8 cellular contexts compared by ENCODE assay signal in genomic region chr9:112844771-112845542, GRCh38. TPM values are rescaled to one million over a fixed set of nuclear protein-coding genes. Genes with fewer than 3 reads are reported as not detected.
A peak's percentile ranks its signal among the peaks of the same experiment; 100 is the strongest.
DNase-seq lines count a peak whose midpoint lies in the region; ATAC-seq and TF ChIP-seq lines count a peak whose summit lies in the region.

No MANE protein-coding gene starts in this region.

- no peak overlapping the region for H3K4me3 Mint-ChIP-seq in T-helper 2 cell treated with Interferon-gamma antibody and Interleukin-4, amounts not matched to agents 5 μg/mL and 100 μg/mL, for 36 hours

- H3K4me2 ChIP-seq in HCT116 (ENCODE audit: low read length), result peak overlapping the region; percentile 35; the same call in 1 of the 2 replicates
- peak overlapping the region; percentile 41 for H3K4me2 ChIP-seq in hepatocyte

- 41% methylated on average over 15 of the region's 15 CpGs for WGBS in hepatocyte (ENCODE audit: low lambda C conversion rate, missing lambda C conversion rate)

- H3K79me2 ChIP-seq in HCT116 (ENCODE audit: insufficient read depth, low read length) (no peaks in the 10 kb centered on the region), hepatocyte (no peaks in the 10 kb centered on the region)

- ATAC-seq in HCT116, result peak; percentile 93

- H3K36me3 Mint-ChIP-seq in T-helper 2 cell treated with Interferon-gamma antibody and Interleukin-4, amounts not matched to agents 5 μg/mL and 100 μg/mL, for 36 hours (ENCODE audit: low read depth), result no peaks in the 10 kb centered on the region

- H3K36me3 ChIP-seq in GM06990 (ENCODE audit: control insufficient read depth, insufficient read depth, low read length), result no peaks in the 10 kb centered on the region
- no peaks in the 10 kb centered on the region for H3K36me3 ChIP-seq in HCT116 (ENCODE audit: control insufficient read depth in 1 of 2, insufficient read depth in 2 of 2, low read length in 2 of 2)
- H3K36me3 ChIP-seq in hepatocyte (replicated peaks; ENCODE audit: insufficient read depth, low read depth), result no peaks in the 10 kb centered on the region

- H3K4me1 Mint-ChIP-seq in T-helper 2 cell treated with Interferon-gamma antibody and Interleukin-4, amounts not matched to agents 5 μg/mL and 100 μg/mL, for 36 hours (ENCODE audit: low read depth), result peaks cover 6% of the 10 kb centered on the region

- H2AFZ ChIP-seq in HCT116 (ENCODE audit: low read depth, low read length, poor library complexity, severe bottlenecking) (peak overlapping the region; percentile 49), hepatocyte (no peak overlapping the region)

- H4K20me1 ChIP-seq in HCT116 (ENCODE audit: insufficient read depth) (no peaks in the 10 kb centered on the region), hepatocyte (ENCODE audit: insufficient read depth, poor library complexity, severe bottlenecking) (no peaks in the 10 kb centered on the region)

- no peak overlapping the region for H3K27ac Mint-ChIP-seq in T-helper 2 cell treated with Interferon-gamma antibody and Interleukin-4, amounts not matched to agents 5 μg/mL and 100 μg/mL, for 36 hours

- CTCF ChIA-PET in HCT116 (lab: Charles Lee), result interaction anchor here (1.0 to 1.1 kb wide), 2 partner anchors 58 to 813 kb away, joined by 3 to 9 read pairs; no protein-coding TSS in a partner anchor

- H3K27me3 ChIP-seq in GM06990 (replicated peaks; ENCODE audit: control insufficient read depth, insufficient read depth, low read length) (no peaks in the 10 kb centered on the region), HCT116 (ENCODE audit: insufficient read depth, low read length) (no peaks in the 10 kb centered on the region), hepatocyte (no peaks in the 10 kb centered on the region)

- H3K27ac ChIP-seq in HCT116 (ENCODE audit: low read depth, low read length) (no peak overlapping the region), hepatocyte (no peak overlapping the region)

- H3K9me3 Mint-ChIP-seq in T-helper 2 cell treated with Interferon-gamma antibody and Interleukin-4, amounts not matched to agents 5 μg/mL and 100 μg/mL, for 36 hours, result no peaks in the 10 kb centered on the region

- H3K9me2 ChIP-seq in HCT116 (ENCODE audit: insufficient read depth) (no peaks in the 10 kb centered on the region), hepatocyte (replicated peaks; ENCODE audit: insufficient read depth) (no peaks in the 10 kb centered on the region)

- TF ChIP-seq POLR2A in HCT116 (IDR thresholded peaks at IDR 0.05; ENCODE audit: borderline replicate concordance, extremely low read depth, insufficient read depth, insufficient read length), result no peak

- H3K9ac ChIP-seq in HCT116 (ENCODE audit: low read length), result no peak overlapping the region

- no peaks in the 10 kb centered on the region for H3K27me3 Mint-ChIP-seq in T-helper 2 cell treated with Interferon-gamma antibody and Interleukin-4, amounts not matched to agents 5 μg/mL and 100 μg/mL, for 36 hours (ENCODE audit: low read depth)

- no TSS peak for BruUV-seq in HCT116 (replicated peaks; lab: Mats Ljungman, UMichigan)

- H3K9me3 ChIP-seq in HCT116 (ENCODE audit: control insufficient read depth in 1 of 2, insufficient read depth in 1 of 2, low read depth in 1 of 2, low read length in 2 of 2) (no peaks in the 10 kb centered on the region), hepatocyte (ENCODE audit: low read depth) (no peaks in the 10 kb centered on the region)

- POLR2A ChIA-PET in HCT116 (lab: Charles Lee), result no interaction called here

- DNase-seq in GM06990 (ENCODE audit: extremely low read depth, insufficient read length), result peak; percentile 71
- peak; percentile 51 for DNase-seq in HCT116 (ENCODE audit: low read depth, low spot score)
- DNase-seq in NCI-H1048 (lab: John Stamatoyannopoulos, UW), result peak; percentile 16
- peak; percentile 68 for DNase-seq in T-helper 2 cell treated with Interferon-gamma antibody and Interleukin-4, amounts not matched to agents 5 μg/mL and 100 μg/mL, for 36 hours (ENCODE audit: low spot score)
- peak in 42 of 56 donors; percentile 9 to 85 (median 42) for DNase-seq in amygdala (lab: John Stamatoyannopoulos, UW)
- peak; percentile 73 for DNase-seq in hepatocyte (ENCODE audit: low spot score)
- peak; percentile 43 for DNase-seq in smooth muscle cell of the brain vasculature (ENCODE audit: low read depth, low spot score)
- no peak for DNase-seq in mesenteric fat pad (ENCODE audit: low spot score)

- RAD21 ChIA-PET in HCT116 (lab: Charles Lee; ENCODE audit: low non-redundant PET in 1 of 2, low total read pairs in 2 of 2, uncharacterized antibody in 2 of 2, unreplicated experiment in 2 of 2), result no interaction called here

- peaks cover 0 to 9% of the 10 kb centered on the region in 2 experiments; a peak in 2 of 4 replicates for H3K4me1 ChIP-seq in HCT116 (ENCODE audit: control insufficient read depth in 1 of 2, insufficient read depth in 2 of 2, low read length in 2 of 2)
- no peaks in the 10 kb centered on the region for H3K4me1 ChIP-seq in hepatocyte (ENCODE audit: insufficient read depth)

- intact Hi-C loops in HCT116 (cut with micrococcal nuclease), result loop anchor here (1.0 to 5.0 kb wide), 3 partner anchors 58 to 267 kb away; no protein-coding TSS in a partner anchor

- no peak overlapping the region for H3K4me3 ChIP-seq in GM06990 (replicated peaks; ENCODE audit: low read depth, low read length)
- H3K4me3 ChIP-seq in HCT116 (replicated peaks in 1 of 2; ENCODE audit: low read depth in 1 of 2, low read length in 2 of 2), result no peak overlapping the region
- no peak overlapping the region for H3K4me3 ChIP-seq in hepatocyte

- peak; percentile 96 for TF ChIP-seq CTCF in GM06990 (IDR thresholded peaks at IDR 0.05; ENCODE audit: insufficient read depth, low read length, poor library complexity, severe bottlenecking)
- TF ChIP-seq CTCF in HCT116 (IDR thresholded peaks at IDR 0.05 in 2 of 3, conservative IDR thresholded peaks at IDR 0.05 in 1 of 3; ENCODE audit: borderline replicate concordance in 1 of 3, insufficient read depth in 1 of 3, low read depth in 2 of 3, low read length in 2 of 3), result peak; percentile 94 to 98 (median 98)
- peak; percentile 95 for TF ChIP-seq CTCF in hepatocyte (IDR thresholded peaks at IDR 0.05; ENCODE audit: poor library complexity)

- TF ChIP-seq RAD21 in HCT116 (IDR thresholded peaks at IDR 0.05; ENCODE audit: low read depth), result peak; percentile 85

TF ChIP-seq in HCT116, 20 proteins besides CTCF, POLR2A, EP300 and RAD21:
- TF ChIP-seq CBX3 (IDR thresholded peaks at IDR 0.05; ENCODE audit: low read depth) (peak; percentile 73; the same call in 1 of the 2 replicates), EGR1 (IDR thresholded peaks at IDR 0.05; ENCODE audit: low read depth) (no peak), SIN3A (IDR thresholded peaks at IDR 0.05; ENCODE audit: low read depth) (no peak), MAX (IDR thresholded peaks at IDR 0.05) (0 out of 2 replicates have a peak, but pooled peaks have one; percentile 26), SP1 (IDR thresholded peaks at IDR 0.05; ENCODE audit: low read depth) (0 out of 2 replicates have a peak, but pooled peaks have one; percentile 6), YY1 (IDR thresholded peaks at IDR 0.05; ENCODE audit: extremely low read depth, insufficient replicate concordance, low read depth, low read length) (peak; percentile 61), ZFX (IDR thresholded peaks at IDR 0.05) (no peak), ZNF274 (IDR thresholded peaks at IDR 0.05; ENCODE audit: low read depth, low read length) (no peak), TCF7L2 (IDR thresholded peaks at IDR 0.05; ENCODE audit: borderline replicate concordance, extremely low read depth, insufficient read depth, insufficient read length) (no peak), FOSL1 (IDR thresholded peaks at IDR 0.05; ENCODE audit: low read depth) (no peak), ELF1 (IDR thresholded peaks at IDR 0.05; ENCODE audit: borderline replicate concordance, low read depth) (no peak; the same call in 1 of the 2 replicates)

RNA-seq across cellular contexts. Expression of gene SLC46A2, which starts 45.7 kb away (rescaled TPM):
- not detected for total RNA-seq in HCT116 (2021; ENCODE audit: unreplicated experiment)
- polyA plus RNA-seq in HCT116 (2012), result 0.05 and 0.10 TPM in 2 replicates
- total RNA-seq in hepatocyte, result not detected in 2 replicates
- polyA plus RNA-seq in hepatocyte, result not detected in 2 replicates
- 0.35 TPM for total RNA-seq in mesenteric fat pad
